ENCODE assay signal across 29 cellular contexts in the genomic region with DNA sequence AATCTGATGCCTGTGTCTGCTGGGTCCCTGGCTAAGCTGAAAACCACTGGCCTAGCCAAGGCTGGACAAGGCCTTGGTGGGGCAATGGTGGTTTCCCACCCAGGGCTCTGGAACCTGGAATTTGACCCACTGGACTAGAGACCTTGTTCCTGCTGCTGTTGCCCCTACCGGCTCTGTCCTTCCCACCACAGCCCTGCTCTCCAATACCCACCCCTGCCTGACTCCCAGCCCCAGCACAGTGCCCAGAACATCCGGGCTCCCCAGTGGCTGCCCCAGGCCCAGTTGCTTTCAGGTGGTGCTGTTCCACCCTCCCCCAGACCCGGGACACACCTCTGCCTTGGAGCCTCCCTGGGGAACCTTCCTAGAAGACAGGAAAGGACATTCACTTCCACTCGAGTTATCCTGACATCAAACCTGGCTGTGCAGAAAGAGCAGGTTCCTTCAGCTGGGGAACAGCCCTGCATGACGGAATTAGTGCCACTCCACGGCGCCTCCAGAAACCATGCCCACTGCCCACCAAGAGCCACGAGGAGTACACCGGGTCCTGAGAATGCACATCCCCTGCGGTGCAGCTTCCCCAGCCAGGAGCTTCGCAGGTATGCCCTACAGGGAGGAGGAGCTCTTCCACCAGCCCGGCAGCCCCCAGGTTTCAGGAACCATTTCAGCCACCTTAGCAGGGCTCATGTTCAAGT.
"Had no signal": no experiment of that assay in that cellular context is flagged by ENCODE, and none has a peak within 500 bp of the region (broad histone marks: within the 10 kb centered on the region; RNA-seq: fewer than 3 reads in every experiment).

No MANE protein-coding gene starts in this region.

- H3K9me3 Mint-ChIP-seq: activated B cell treated with CpG ODN at 0.5 μM for 24 hours; activated CD8-positive, alpha-beta T cell treated with anti-CD3 and anti-CD28 coated beads for 36 hours; activated T-helper 1 cell treated with anti-CD3 and anti-CD28 coated beads, Interleukin-12 subunit alpha, Interleukin-12 subunit beta, Interleukin-2, Interleukin-4 antibody, amounts not matched to agents 30 ng/mL and 10 ng/mL and 1 ng/mL, durations not matched to agents 14 hours and 24 hours and 36 hours; activated T-helper 2 cell treated with anti-CD3 and anti-CD28 coated beads, Interferon-gamma antibody, Interleukin-2, Interleukin-4, amounts not matched to agents 10 μg/mL and 5 μg/mL and 100 μg/mL, durations not matched to agents 14 hours and 24 hours and 36 hours; central memory CD8-positive, alpha-beta T cell; endodermal cell; T-helper 2 cell treated with Interferon-gamma antibody and Interleukin-4, amounts not matched to agents 5 μg/mL and 100 μg/mL, for 36 hours had no signal

- H3K9me3 ChIP-seq: esophagus muscularis mucosa, gastroesophageal sphincter had no signal

- H3K27me3 ChIP-seq: brain microvascular endothelial cell, esophagus muscularis mucosa, gastroesophageal sphincter had no signal

- H3K36me3 Mint-ChIP-seq: activated naive CD8-positive, alpha-beta T cell had no signal

- DNase-seq: activated B cell treated with CpG ODN at 0.5 μM for 24 hours; activated CD4-positive, alpha-beta T cell treated with anti-CD3 and anti-CD28 coated beads for 48 hours; activated CD4-positive, alpha-beta T cell treated with anti-CD3 and anti-CD28 coated beads, Interleukin-2, amount 50 U/mL, for 1 hour; activated CD4-positive, alpha-beta T cell treated with anti-CD3 and anti-CD28 coated beads, Interleukin-2, amount 50 U/mL, for 48 hours; activated CD8-positive, alpha-beta memory T cell treated with anti-CD3 and anti-CD28 coated beads for 24 hours; activated CD8-positive, alpha-beta T cell treated with anti-CD3 and anti-CD28 coated beads for 36 hours; activated gamma-delta T cell treated with Interleukin-2 at 50 U/mL for 16 hours; activated naive CD4-positive, alpha-beta T cell treated with anti-CD3 and anti-CD28 coated beads, Interleukin-2, amount 50 U/mL, for 16 hours; activated naive CD4-positive, alpha-beta T cell treated with Interleukin-2 at 50 U/mL for 16 hours; activated T-cell treated with anti-CD3 and anti-CD28 coated beads, Interleukin-2, amount 50 U/mL, for 48 hours; anterior cingulate cortex; brain microvascular endothelial cell; cortex of kidney; effector memory CD4-positive, alpha-beta T cell; endodermal cell; foreskin melanocyte; T-helper 1 cell; T-helper 17 cell; T1000; WERI-Rb-1 had no signal

- H3K4me3 ChIP-seq: dorsolateral prefrontal cortex, esophagus muscularis mucosa, gastroesophageal sphincter had no signal

- ATAC-seq: activated CD4-positive, CD25-positive, alpha-beta regulatory T cell treated with anti-CD3 and anti-CD28 coated beads, Interleukin-2, amount 50 U/mL, for 24 hours; activated CD8-positive, alpha-beta T cell treated with anti-CD3 and anti-CD28 coated beads for 36 hours; gastroesophageal sphincter; T-helper 17 cell had no signal

- H3K27ac Mint-ChIP-seq: activated B cell treated with CpG ODN at 0.5 μM for 24 hours; activated CD8-positive, alpha-beta T cell treated with anti-CD3 and anti-CD28 coated beads for 36 hours; activated naive CD8-positive, alpha-beta T cell; activated T-helper 1 cell treated with anti-CD3 and anti-CD28 coated beads, Interleukin-12 subunit alpha, Interleukin-12 subunit beta, Interleukin-2, Interleukin-4 antibody, amounts not matched to agents 30 ng/mL and 10 ng/mL and 1 ng/mL, durations not matched to agents 14 hours and 24 hours and 36 hours; activated T-helper 2 cell treated with anti-CD3 and anti-CD28 coated beads, Interferon-gamma antibody, Interleukin-2, Interleukin-4, amounts not matched to agents 10 μg/mL and 5 μg/mL and 100 μg/mL, durations not matched to agents 14 hours and 24 hours and 36 hours; endodermal cell; T-helper 17 cell; T-helper 2 cell treated with Interferon-gamma antibody and Interleukin-4, amounts not matched to agents 5 μg/mL and 100 μg/mL, for 36 hours had no signal

- H3K27me3 Mint-ChIP-seq: activated B cell treated with CpG ODN at 0.5 μM for 24 hours; activated CD8-positive, alpha-beta T cell treated with anti-CD3 and anti-CD28 coated beads for 36 hours; activated naive CD8-positive, alpha-beta T cell had no signal

- H3K4me1 Mint-ChIP-seq: activated B cell treated with CpG ODN at 0.5 μM for 24 hours; central memory CD8-positive, alpha-beta T cell; endodermal cell had no signal

- H3K27ac ChIP-seq: brain microvascular endothelial cell, dorsolateral prefrontal cortex, esophagus muscularis mucosa, gastroesophageal sphincter, WERI-Rb-1 had no signal

- H3K4me3 Mint-ChIP-seq: activated B cell treated with CpG ODN at 0.5 μM for 24 hours; activated CD8-positive, alpha-beta T cell treated with anti-CD3 and anti-CD28 coated beads for 36 hours; activated naive CD8-positive, alpha-beta T cell; activated T-helper 1 cell treated with anti-CD3 and anti-CD28 coated beads, Interleukin-12 subunit alpha, Interleukin-12 subunit beta, Interleukin-2, Interleukin-4 antibody, amounts not matched to agents 30 ng/mL and 10 ng/mL and 1 ng/mL, durations not matched to agents 14 hours and 24 hours and 36 hours; central memory CD8-positive, alpha-beta T cell; endodermal cell; T-helper 17 cell; T-helper 2 cell treated with Interferon-gamma antibody and Interleukin-4, amounts not matched to agents 5 μg/mL and 100 μg/mL, for 36 hours had no signal

- H3K36me3 ChIP-seq: brain microvascular endothelial cell, esophagus muscularis mucosa, gastroesophageal sphincter, WERI-Rb-1 had no signal
